In the genomic region with DNA sequence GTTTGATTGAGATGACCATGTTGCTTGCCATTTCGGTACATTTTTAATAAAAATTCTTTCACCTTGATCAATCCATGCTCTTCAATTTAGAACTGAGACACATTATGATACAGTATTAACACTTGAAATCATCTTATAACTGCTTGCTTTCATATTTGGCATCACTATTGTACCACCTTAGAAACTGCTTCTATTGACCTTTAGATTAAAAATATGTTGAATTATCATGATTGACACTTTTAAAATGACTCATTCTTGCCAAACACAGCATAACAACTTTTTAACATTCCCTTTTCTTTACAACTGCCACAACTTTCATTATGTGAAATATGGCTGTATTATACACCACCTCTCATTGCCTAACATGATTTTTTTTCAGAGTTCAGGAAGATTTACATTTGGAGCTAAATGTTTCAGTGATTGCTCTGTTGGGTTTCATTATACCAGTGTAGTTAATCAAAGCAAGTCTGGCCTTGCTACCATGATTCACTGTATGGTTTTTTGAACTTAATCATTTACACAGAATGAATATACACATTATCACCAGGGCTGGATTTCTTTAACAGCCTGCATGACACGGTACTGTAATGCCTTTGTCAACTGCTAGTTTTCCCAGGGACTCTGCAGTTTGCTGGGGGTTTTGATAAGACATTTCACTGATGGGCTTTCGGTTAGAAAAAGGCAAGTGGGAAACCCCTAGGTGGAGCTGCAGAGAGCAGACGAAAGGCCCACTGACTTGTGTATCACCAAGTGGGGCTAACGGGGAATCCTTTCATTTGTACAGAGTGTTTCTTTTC, we compare ENCODE assay signal across 8 cellular contexts.
DNase-seq lines count a peak whose midpoint lies in the region; ATAC-seq and TF ChIP-seq lines count a peak whose summit lies in the region.

No MANE protein-coding gene starts in this region.

- intact Hi-C loops in activated CD4-positive, alpha-beta T cell treated with anti-CD3 and anti-CD28 coated beads for 36 hours (cut with DNase I, micrococcal nuclease), result loop anchor here in 1 of 2 experiments (2.0 to 5.0 kb wide), 2 partner anchors 64 to 93 kb away; partner anchors contain the start of gene TLE4

- H3K36me3 ChIP-seq in neural cell (ENCODE audit: insufficient read depth, low read length) (no peaks in the 10 kb centered on the region), suprapubic skin (no peaks in the 10 kb centered on the region)

- H3K27me3 Mint-ChIP-seq in activated CD4-positive, alpha-beta T cell treated with anti-CD3 and anti-CD28 coated beads for 36 hours, result no peaks in the 10 kb centered on the region

- H3K9me3 Mint-ChIP-seq in activated CD4-positive, alpha-beta T cell treated with anti-CD3 and anti-CD28 coated beads for 36 hours (ENCODE audit: low read depth), result no peaks in the 10 kb centered on the region

- no peak for TF ChIP-seq POLR2A in suprapubic skin (IDR thresholded peaks at IDR 0.05)

- CTCF ChIA-PET in activated CD4-positive, alpha-beta T cell treated with anti-CD3 and anti-CD28 coated beads for 36 hours (lab: Charles Lee), result no interaction called here

- ATAC-seq in activated CD4-positive, alpha-beta T cell treated with anti-CD3 and anti-CD28 coated beads for 36 hours, result peak; percentile 92

- no peaks in the 10 kb centered on the region for H4K20me1 ChIP-seq in neural cell (ENCODE audit: insufficient read depth)

- H3K27ac ChIP-seq in neural cell (ENCODE audit: low read length) (no peak overlapping the region), suprapubic skin (no peak overlapping the region)

- no peak overlapping the region for H3K4me2 ChIP-seq in neural cell (ENCODE audit: low read length)

- POLR2A ChIA-PET in activated CD4-positive, alpha-beta T cell treated with anti-CD3 and anti-CD28 coated beads for 36 hours (lab: Charles Lee), result interaction anchor here (0.6 to 0.9 kb wide), 2 partner anchors 61 to 94 kb away, joined by 3 to 6 read pairs; partner anchors contain the start of gene TLE4

- 56% methylated on average over 5 of the region's 5 CpGs for WGBS in suprapubic skin

- peak overlapping the region; percentile 21 for H3K27ac Mint-ChIP-seq in activated CD4-positive, alpha-beta T cell treated with anti-CD3 and anti-CD28 coated beads for 36 hours

- no peaks in the 10 kb centered on the region for H3F3A ChIP-seq in neural cell (ENCODE audit: insufficient read depth, low read length, poor library complexity, severe bottlenecking)

- TF ChIP-seq RAD21 in neural cell (conservative IDR thresholded peaks at IDR 0.05), result no peak

- H3K4me3 ChIP-seq in HFF-Myc (replicated peaks; ENCODE audit: low read depth, low read length) (no peak overlapping the region), choroid plexus epithelial cell (ENCODE audit: low read depth, low read length) (no peak overlapping the region), neural cell (ENCODE audit: low read length) (no peak overlapping the region), suprapubic skin (no peak overlapping the region)

- DNase-seq in activated CD4-positive, alpha-beta T cell treated with anti-CD3 and anti-CD28 coated beads for 36 hours, result peak; percentile 32
- DNase-seq in activated CD4-positive, alpha-beta T cell treated with anti-CD3 and anti-CD28 coated beads for 1 hour, result no peak
- DNase-seq in HFF-Myc (ENCODE audit: extremely low read depth, low read depth) (no peak), OCI-M1 (lab: John Stamatoyannopoulos, UW) (peak; percentile 70), choroid plexus epithelial cell (ENCODE audit: low read depth) (peak; percentile 57), suprapubic skin (ENCODE audit: low spot score in 2 of 2) (no peak), hepatic stellate cell (ENCODE audit: low spot score) (no peak)

- no peaks in the 10 kb centered on the region for H3K9me2 ChIP-seq in neural cell (ENCODE audit: insufficient read depth, low read length)

- peaks cover 11% of the 10 kb centered on the region for H3K4me1 Mint-ChIP-seq in activated CD4-positive, alpha-beta T cell treated with anti-CD3 and anti-CD28 coated beads for 36 hours

- H3K4me3 Mint-ChIP-seq in activated CD4-positive, alpha-beta T cell treated with anti-CD3 and anti-CD28 coated beads for 36 hours, result no peak overlapping the region

- peaks cover 11% of the 10 kb centered on the region for H3K4me1 ChIP-seq in suprapubic skin

- H3K36me3 Mint-ChIP-seq in activated CD4-positive, alpha-beta T cell treated with anti-CD3 and anti-CD28 coated beads for 36 hours (ENCODE audit: low read depth), result no peaks in the 10 kb centered on the region

- no peak for TF ChIP-seq EP300 in neural cell (conservative IDR thresholded peaks at IDR 0.05; ENCODE audit: poor library complexity, severe bottlenecking)
- no peak for TF ChIP-seq EP300 in suprapubic skin (IDR thresholded peaks at IDR 0.05)

- TF ChIP-seq CTCF in HFF-Myc (IDR thresholded peaks at IDR 0.05; ENCODE audit: low read depth, low read length, missing control alignments) (peak; percentile 65), choroid plexus epithelial cell (conservative IDR thresholded peaks at IDR 0.05; ENCODE audit: low read depth, low read length) (peak; percentile 73), neural cell (IDR thresholded peaks at IDR 0.05; ENCODE audit: poor library complexity, severe bottlenecking) (peak; percentile 27), suprapubic skin (IDR thresholded peaks at IDR 0.05) (peak in 1 of 2 donors; percentile 12)

- no peak overlapping the region for H3K9ac ChIP-seq in neural cell (ENCODE audit: low read length)

- H3K27me3 ChIP-seq in neural cell (ENCODE audit: insufficient read depth, low read depth, low read length) (no peaks in the 10 kb centered on the region), suprapubic skin (no peaks in the 10 kb centered on the region)

- H3K9me3 ChIP-seq in neural cell (ENCODE audit: low read length), result no peaks in the 10 kb centered on the region
- H3K9me3 ChIP-seq in suprapubic skin, result no peaks in the 10 kb centered on the region

- H2AFZ ChIP-seq in neural cell (ENCODE audit: low read depth, low read length), result no peak overlapping the region

- no peaks in the 10 kb centered on the region for H3K79me2 ChIP-seq in neural cell (replicated peaks; ENCODE audit: insufficient read depth, low read length)

TF ChIP-seq in neural cell, 6 proteins besides CTCF, POLR2A, EP300 and RAD21:
- TF ChIP-seq MXI1 (conservative IDR thresholded peaks at IDR 0.05; ENCODE audit: poor library complexity, severe bottlenecking), result no peak
- TF ChIP-seq, protein P1, sequence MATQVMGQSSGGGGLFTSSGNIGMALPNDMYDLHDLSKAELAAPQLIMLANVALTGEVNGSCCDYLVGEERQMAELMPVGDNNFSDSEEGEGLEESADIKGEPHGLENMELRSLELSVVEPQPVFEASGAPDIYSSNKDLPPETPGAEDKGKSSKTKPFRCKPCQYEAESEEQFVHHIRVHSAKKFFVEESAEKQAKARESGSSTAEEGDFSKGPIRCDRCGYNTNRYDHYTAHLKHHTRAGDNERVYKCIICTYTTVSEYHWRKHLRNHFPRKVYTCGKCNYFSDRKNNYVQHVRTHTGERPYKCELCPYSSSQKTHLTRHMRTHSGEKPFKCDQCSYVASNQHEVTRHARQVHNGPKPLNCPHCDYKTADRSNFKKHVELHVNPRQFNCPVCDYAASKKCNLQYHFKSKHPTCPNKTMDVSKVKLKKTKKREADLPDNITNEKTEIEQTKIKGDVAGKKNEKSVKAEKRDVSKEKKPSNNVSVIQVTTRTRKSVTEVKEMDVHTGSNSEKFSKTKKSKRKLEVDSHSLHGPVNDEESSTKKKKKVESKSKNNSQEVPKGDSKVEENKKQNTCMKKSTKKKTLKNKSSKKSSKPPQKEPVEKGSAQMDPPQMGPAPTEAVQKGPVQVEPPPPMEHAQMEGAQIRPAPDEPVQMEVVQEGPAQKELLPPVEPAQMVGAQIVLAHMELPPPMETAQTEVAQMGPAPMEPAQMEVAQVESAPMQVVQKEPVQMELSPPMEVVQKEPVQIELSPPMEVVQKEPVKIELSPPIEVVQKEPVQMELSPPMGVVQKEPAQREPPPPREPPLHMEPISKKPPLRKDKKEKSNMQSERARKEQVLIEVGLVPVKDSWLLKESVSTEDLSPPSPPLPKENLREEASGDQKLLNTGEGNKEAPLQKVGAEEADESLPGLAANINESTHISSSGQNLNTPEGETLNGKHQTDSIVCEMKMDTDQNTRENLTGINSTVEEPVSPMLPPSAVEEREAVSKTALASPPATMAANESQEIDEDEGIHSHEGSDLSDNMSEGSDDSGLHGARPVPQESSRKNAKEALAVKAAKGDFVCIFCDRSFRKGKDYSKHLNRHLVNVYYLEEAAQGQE (IDR thresholded peaks at IDR 0.05; ENCODE audit: borderline replicate concordance), result no peak
- no peak for TF ChIP-seq TAF1 (IDR thresholded peaks at IDR 0.05; ENCODE audit: low read depth)
- no peak for TF ChIP-seq SMC3 (conservative IDR thresholded peaks at IDR 0.05; ENCODE audit: poor library complexity)
- TF ChIP-seq EZH2 (IDR thresholded peaks at IDR 0.05; ENCODE audit: borderline replicate concordance, insufficient read depth, low read length, poor library complexity, severe bottlenecking), result no peak
- no peak for TF ChIP-seq POLR2AphosphoS5 (IDR thresholded peaks at IDR 0.05)

Comparison
In these comparisons a context has a peak if more than half of its experiments do, and no peak if none do; other contexts are left out.
1. DNase-seq: peak in activated CD4-positive, alpha-beta T cell treated with anti-CD3 and anti-CD28 coated beads for 36 hours (single experiment), OCI-M1 (single experiment) and choroid plexus epithelial cell (single experiment); none in activated CD4-positive, alpha-beta T cell treated with anti-CD3 and anti-CD28 coated beads for 1 hour (single experiment), HFF-Myc (single experiment), suprapubic skin (0 of 2) and hepatic stellate cell (single experiment).